Comparison of ENCODE assay signal across 8 cellular contexts in genomic region chr1:45325816-45326506, GRCh38.
DNase-seq lines count a peak whose midpoint lies in the region; ATAC-seq and TF ChIP-seq lines count a peak whose summit lies in the region.

No MANE protein-coding gene starts in this region.

- H3K9me3 ChIP-seq in ES-I3 (ENCODE audit: control insufficient read depth, insufficient read depth, low read length) = no peaks in the 10 kb centered on the region
- no peaks in the 10 kb centered on the region for H3K9me3 ChIP-seq in KOPT-K1 (ENCODE audit: insufficient read depth, low read length, poor library complexity, severe bottlenecking)
- H3K9me3 ChIP-seq in parathyroid adenoma (ENCODE audit: control insufficient read depth, low read length) = no peaks in the 10 kb centered on the region

- H3K27ac ChIP-seq in KOPT-K1 (ENCODE audit: low read depth, low read length, poor library complexity, severe bottlenecking) (peak overlapping the region; percentile 43), parathyroid adenoma (no peak overlapping the region)

- DNase-seq in T1000 (lab: John Stamatoyannopoulos, UW) (no peak), NCI-H2107 (lab: John Stamatoyannopoulos, UW) (no peak)

- peak overlapping the region; percentile 83 for H2AFZ ChIP-seq in parathyroid adenoma

- no peak overlapping the region for H3K4me3 ChIP-seq in parathyroid adenoma (ENCODE audit: low read depth, low read length)

- H3K36me3 Mint-ChIP-seq in dendritic cell treated with granulocyte-macrophage colony-stimulating factor and Interleukin-4, amounts not matched to agents 40 ng/mL and 50 ng/mL, for 4 days (ENCODE audit: low read depth) = peaks cover 25% of the 10 kb centered on the region

- H3K9me3 Mint-ChIP-seq in dendritic cell treated with granulocyte-macrophage colony-stimulating factor and Interleukin-4, amounts not matched to agents 40 ng/mL and 50 ng/mL, for 4 days = no peaks in the 10 kb centered on the region

- H3K4me2 ChIP-seq in parathyroid adenoma (ENCODE audit: low read length) = peak overlapping the region; percentile 77

- H3K27me3 Mint-ChIP-seq in dendritic cell treated with granulocyte-macrophage colony-stimulating factor and Interleukin-4, amounts not matched to agents 40 ng/mL and 50 ng/mL, for 4 days = peaks cover 18% of the 10 kb centered on the region

- H3K27me3 ChIP-seq in parathyroid adenoma (ENCODE audit: control insufficient read depth, insufficient read depth, low read length) = no peaks in the 10 kb centered on the region

- peaks cover 10% of the 10 kb centered on the region for H3K4me1 Mint-ChIP-seq in dendritic cell treated with granulocyte-macrophage colony-stimulating factor and Interleukin-4, amounts not matched to agents 40 ng/mL and 50 ng/mL, for 4 days (ENCODE audit: low read depth)

- H3K4me3 Mint-ChIP-seq in dendritic cell treated with granulocyte-macrophage colony-stimulating factor and Interleukin-4, amounts not matched to agents 40 ng/mL and 50 ng/mL, for 4 days = peak overlapping the region; percentile 73

- H3K36me3 ChIP-seq in ES-I3 (ENCODE audit: insufficient read depth, low read length) (no peaks in the 10 kb centered on the region), KOPT-K1 (ENCODE audit: insufficient read depth, low read length) (peaks cover 28% of the 10 kb centered on the region), parathyroid adenoma (ENCODE audit: control insufficient read depth, insufficient read depth, low read length) (no peaks in the 10 kb centered on the region)

- H3K79me2 ChIP-seq in parathyroid adenoma = no peaks in the 10 kb centered on the region

- ATAC-seq in HG03469 (IDR thresholded peaks at IDR 0.05; ENCODE audit: unreplicated experiment) (no peak), GM21447 (IDR thresholded peaks at IDR 0.05; ENCODE audit: unreplicated experiment) (no peak)

- no peak for TF ChIP-seq CTCF in parathyroid adenoma (IDR thresholded peaks at IDR 0.05)

- H3K27ac Mint-ChIP-seq in dendritic cell treated with granulocyte-macrophage colony-stimulating factor and Interleukin-4, amounts not matched to agents 40 ng/mL and 50 ng/mL, for 4 days = no peak overlapping the region

- H3K9ac ChIP-seq in ES-I3 (ENCODE audit: low read depth, low read length) (peak overlapping the region; percentile 49; the same call in 1 of the 2 replicates), parathyroid adenoma (no peak overlapping the region)

- intact Hi-C loops in dendritic cell treated with granulocyte-macrophage colony-stimulating factor and Interleukin-4, amounts not matched to agents 40 ng/mL and 50 ng/mL, for 4 days (cut with micrococcal nuclease) = no loop called here

- H3K4me1 ChIP-seq in ES-I3 (ENCODE audit: insufficient read depth, low read length) (peaks cover 29% of the 10 kb centered on the region), parathyroid adenoma (no peaks in the 10 kb centered on the region)
